27 cellular contexts compared by ENCODE assay signal in genomic region chr14:27686137-27686536, GRCh38.
"Had no signal": no experiment of that assay in that cellular context is flagged by ENCODE, and none has a peak within 500 bp of the region (broad histone marks: within the 10 kb centered on the region; RNA-seq: fewer than 3 reads in every experiment).

No MANE protein-coding gene starts in this region.

- H3K27me3 Mint-ChIP-seq: activated CD4-positive, alpha-beta memory T cell treated with anti-CD3 and anti-CD28 coated beads, Interleukin-2, amount 10 ng/mL, durations not matched to agents 7 days and 5 days; activated CD8-positive, alpha-beta memory T cell treated with anti-CD3 and anti-CD28 coated beads, Interleukin-2, amount 10 ng/mL, durations not matched to agents 7 days and 5 days; activated naive CD4-positive, alpha-beta T cell treated with anti-CD3 and anti-CD28 coated beads, Interleukin-2, amount 50 U/mL, for 24 hours; brain; dendritic cell treated with granulocyte-macrophage colony-stimulating factor and Interleukin-4, amounts not matched to agents 40 ng/mL and 50 ng/mL, for 4 days; progenitor cell of endocrine pancreas had no signal

- ATAC-seq: activated CD8-positive, alpha-beta memory T cell treated with anti-CD3 and anti-CD28 coated beads, Interleukin-2, amount 10 ng/mL, durations not matched to agents 7 days and 5 days; esophagus mucosa; gastrocnemius medialis; left ventricle myocardium superior; natural killer cell; stimulated activated naive CD8-positive, alpha-beta T cell treated with anti-CD3 and anti-CD28 coated beads, Interleukin-15, Interleukin-2, amounts not matched to agents 100 U/mL and 50 U/mL, for 24 hours; upper lobe of right lung had no signal

- H3K4me3 Mint-ChIP-seq: activated CD4-positive, alpha-beta memory T cell treated with anti-CD3 and anti-CD28 coated beads, Interleukin-2, amount 10 ng/mL, durations not matched to agents 7 days and 5 days; activated CD8-positive, alpha-beta memory T cell treated with anti-CD3 and anti-CD28 coated beads, Interleukin-2, amount 10 ng/mL, durations not matched to agents 7 days and 5 days; activated naive CD4-positive, alpha-beta T cell treated with anti-CD3 and anti-CD28 coated beads, Interleukin-2, amount 50 U/mL, for 24 hours; activated T-helper 1 cell treated with anti-CD3 and anti-CD28 coated beads, Interleukin-12 subunit alpha, Interleukin-12 subunit beta, Interleukin-2, Interleukin-4 antibody, amounts not matched to agents 30 ng/mL and 10 ng/mL and 1 ng/mL, durations not matched to agents 14 hours and 24 hours and 36 hours; brain; dendritic cell treated with granulocyte-macrophage colony-stimulating factor and Interleukin-4, amounts not matched to agents 40 ng/mL and 50 ng/mL, for 4 days; natural killer cell; T-helper 1 cell treated with Interleukin-12 subunit alpha and Interleukin-12 subunit beta and Interleukin-4 antibody, amounts not matched to agents 30 μg/mL and 1 μg/mL, for 36 hours had no signal

- H3K9me3 Mint-ChIP-seq: dendritic cell treated with granulocyte-macrophage colony-stimulating factor and Interleukin-4, amounts not matched to agents 40 ng/mL and 50 ng/mL, for 4 days had no signal

- H3K27me3 ChIP-seq: gastrocnemius medialis, sigmoid colon, spleen, upper lobe of right lung had no signal

- H3K4me1 ChIP-seq: gastrocnemius medialis, sigmoid colon, spleen, upper lobe of right lung had no signal

- DNase-seq: activated CD4-positive, alpha-beta memory T cell treated with anti-CD3 and anti-CD28 coated beads, Interleukin-2, amount 10 ng/mL, durations not matched to agents 7 days and 5 days; activated CD4-positive, alpha-beta T cell treated with anti-CD3 and anti-CD28 coated beads for 48 hours; activated CD8-positive, alpha-beta memory T cell treated with anti-CD3 and anti-CD28 coated beads, Interleukin-2, amount 10 ng/mL, durations not matched to agents 7 days and 5 days; activated gamma-delta T cell; anterior cingulate cortex; caudate nucleus; effector CD4-positive, alpha-beta T cell; gastrocnemius medialis; head of caudate nucleus; hypothalamus; left ventricle myocardium superior; midbrain; natural killer cell; retina; sigmoid colon; spleen; stimulated activated CD4-positive, alpha-beta T cell treated with anti-CD3 and anti-CD28 coated beads, Interleukin-4, amount 100 ng/mL, for 24 hours; stimulated activated naive CD8-positive, alpha-beta T cell treated with anti-CD3 and anti-CD28 coated beads, Interleukin-15, Interleukin-2, amounts not matched to agents 100 U/mL and 50 U/mL, for 24 hours; T1000; upper lobe of right lung had no signal

- H3K27ac Mint-ChIP-seq: activated CD4-positive, alpha-beta memory T cell treated with anti-CD3 and anti-CD28 coated beads, Interleukin-2, amount 10 ng/mL, durations not matched to agents 7 days and 5 days; activated CD8-positive, alpha-beta memory T cell treated with anti-CD3 and anti-CD28 coated beads, Interleukin-2, amount 10 ng/mL, durations not matched to agents 7 days and 5 days; activated naive CD4-positive, alpha-beta T cell treated with anti-CD3 and anti-CD28 coated beads, Interleukin-2, amount 50 U/mL, for 24 hours; activated T-helper 1 cell treated with anti-CD3 and anti-CD28 coated beads, Interleukin-12 subunit alpha, Interleukin-12 subunit beta, Interleukin-2, Interleukin-4 antibody, amounts not matched to agents 30 ng/mL and 10 ng/mL and 1 ng/mL, durations not matched to agents 14 hours and 24 hours and 36 hours; brain; dendritic cell treated with granulocyte-macrophage colony-stimulating factor and Interleukin-4, amounts not matched to agents 40 ng/mL and 50 ng/mL, for 4 days; natural killer cell; progenitor cell of endocrine pancreas; T-helper 1 cell treated with Interleukin-12 subunit alpha and Interleukin-12 subunit beta and Interleukin-4 antibody, amounts not matched to agents 30 μg/mL and 1 μg/mL, for 36 hours had no signal

- H3K4me1 Mint-ChIP-seq: activated CD4-positive, alpha-beta memory T cell treated with anti-CD3 and anti-CD28 coated beads, Interleukin-2, amount 10 ng/mL, durations not matched to agents 7 days and 5 days; activated CD8-positive, alpha-beta memory T cell treated with anti-CD3 and anti-CD28 coated beads, Interleukin-2, amount 10 ng/mL, durations not matched to agents 7 days and 5 days; activated naive CD4-positive, alpha-beta T cell treated with anti-CD3 and anti-CD28 coated beads, Interleukin-2, amount 50 U/mL, for 24 hours; natural killer cell had no signal

- H3K27ac ChIP-seq: gastrocnemius medialis, sigmoid colon, spleen, upper lobe of right lung had no signal

- H3K36me3 Mint-ChIP-seq: activated CD8-positive, alpha-beta memory T cell treated with anti-CD3 and anti-CD28 coated beads, Interleukin-2, amount 10 ng/mL, durations not matched to agents 7 days and 5 days; activated naive CD4-positive, alpha-beta T cell treated with anti-CD3 and anti-CD28 coated beads, Interleukin-2, amount 50 U/mL, for 24 hours; brain; natural killer cell had no signal
